9 cellular contexts compared by ENCODE assay signal in the genomic region with DNA sequence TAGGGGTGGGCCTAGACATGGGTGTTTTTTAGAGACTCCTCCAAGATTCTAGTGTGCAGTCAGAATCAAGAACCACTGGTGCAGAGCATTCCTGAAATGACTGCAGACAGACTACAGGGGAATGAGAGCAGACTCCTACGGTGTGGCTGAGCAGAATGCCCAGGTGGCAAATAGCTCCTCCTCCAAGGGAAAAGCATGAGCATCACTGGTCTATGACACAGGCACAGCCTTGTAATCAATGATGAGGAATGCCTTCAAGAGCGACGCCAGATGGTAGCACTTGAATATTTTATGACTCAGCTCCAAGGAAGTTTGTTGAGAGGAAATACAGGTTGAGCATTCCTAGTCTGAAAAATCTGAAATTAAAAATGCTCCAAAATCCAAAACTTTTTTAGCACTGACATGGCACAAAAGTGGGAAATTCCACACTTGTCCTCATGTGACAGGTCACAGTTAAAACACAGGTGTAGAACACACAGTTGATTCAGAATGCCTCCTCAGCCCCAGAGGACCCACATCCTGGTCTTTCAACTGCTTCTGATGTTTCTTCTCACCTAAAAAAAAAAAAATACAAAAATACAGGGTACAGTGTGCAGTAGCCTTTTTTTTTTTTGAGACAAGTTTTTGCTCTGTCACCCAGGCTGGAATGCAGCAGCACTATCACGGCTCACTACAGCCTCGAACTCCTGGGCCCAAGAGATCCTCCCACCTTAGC. TPM values are rescaled to one million over a fixed set of nuclear protein-coding genes. Genes with fewer than 3 reads are reported as not detected.
DNase-seq lines count a peak whose midpoint lies in the region; ATAC-seq and TF ChIP-seq lines count a peak whose summit lies in the region.
"Had no signal": no experiment of that assay in that cellular context is flagged by ENCODE, and none has a peak within 500 bp of the region (broad histone marks: within the 10 kb centered on the region; RNA-seq: fewer than 3 reads in every experiment).

No MANE protein-coding gene starts in this region.

- no peaks in the 10 kb centered on the region for H3K9me3 Mint-ChIP-seq in activated naive CD8-positive, alpha-beta T cell treated with anti-CD3 and anti-CD28 coated beads, Interleukin-2, amount 50 U/mL, for 24 hours

- H3K4me3 Mint-ChIP-seq in activated naive CD8-positive, alpha-beta T cell treated with anti-CD3 and anti-CD28 coated beads, Interleukin-2, amount 50 U/mL, for 24 hours: no peak overlapping the region

- H3K36me3 ChIP-seq in sigmoid colon (no peaks in the 10 kb centered on the region), stomach (no peaks in the 10 kb centered on the region)
- H3K36me3 ChIP-seq: SJCRH30 had no signal

- H3K4me1 Mint-ChIP-seq in activated naive CD8-positive, alpha-beta T cell treated with anti-CD3 and anti-CD28 coated beads, Interleukin-2, amount 50 U/mL, for 24 hours: peaks cover 17% of the 10 kb centered on the region

- no peaks in the 10 kb centered on the region for H3K27me3 Mint-ChIP-seq in activated naive CD8-positive, alpha-beta T cell treated with anti-CD3 and anti-CD28 coated beads, Interleukin-2, amount 50 U/mL, for 24 hours

- H3K4me3 ChIP-seq in sigmoid colon (no peak overlapping the region), stomach (no peak overlapping the region)
- H3K4me3 ChIP-seq: SJCRH30 had no signal

- DNase-seq in ELR (ENCODE audit: low read depth) (peak; percentile 96), mucosa of gallbladder (ENCODE audit: low spot score) (peak; percentile 66), NCI-H1930 (lab: John Stamatoyannopoulos, UW) (no peak), globus pallidus (ENCODE audit: low spot score) (no peak), sigmoid colon (no peak), stomach (no peak)
- no peak for DNase-seq in activated naive CD8-positive, alpha-beta T cell treated with anti-CD3 and anti-CD28 coated beads, Interleukin-2, amount 50 U/mL, for 24 hours

- ATAC-seq in HG03039 (IDR thresholded peaks at IDR 0.05; ENCODE audit: unreplicated experiment): peak; percentile 74
- ATAC-seq in activated naive CD8-positive, alpha-beta T cell treated with anti-CD3 and anti-CD28 coated beads, Interleukin-2, amount 50 U/mL, for 24 hours: peak; percentile 52

- H3K4me1 ChIP-seq in sigmoid colon (no peaks in the 10 kb centered on the region), stomach (peaks cover 0 to 9% (median 1%) of the 10 kb centered on the region in 4 donors)
- H3K4me1 ChIP-seq: SJCRH30 had no signal

- H3K27ac ChIP-seq in sigmoid colon: no peak overlapping the region
- no peak overlapping the region for H3K27ac ChIP-seq in stomach
- H3K27ac ChIP-seq: SJCRH30 had no signal

- no peaks in the 10 kb centered on the region for H3K36me3 Mint-ChIP-seq in activated naive CD8-positive, alpha-beta T cell treated with anti-CD3 and anti-CD28 coated beads, Interleukin-2, amount 50 U/mL, for 24 hours (ENCODE audit: low read depth)

- TF ChIP-seq CTCF in sigmoid colon (IDR thresholded peaks at IDR 0.05) (no peak), stomach (IDR thresholded peaks at IDR 0.05) (no peak)

- no peak overlapping the region for H3K27ac Mint-ChIP-seq in activated naive CD8-positive, alpha-beta T cell treated with anti-CD3 and anti-CD28 coated beads, Interleukin-2, amount 50 U/mL, for 24 hours

- WGBS in sigmoid colon, 2 donors: 44 to 55% methylated on average over 5 of the region's 5 CpGs
- 59 to 76% (median 69%) methylated on average over 5 of the region's 5 CpGs for WGBS in stomach, 5 donors

- intact Hi-C loops in sigmoid colon (cut with DNase I): loop anchor here (10.0 kb wide), 1 partner anchor 575 kb away; no protein-coding TSS in a partner anchor
- intact Hi-C loops in stomach (cut with DNase I; ENCODE audit: low total_unique reads): loop anchor here (5.0 to 10.0 kb wide), 2 partner anchors 215 to 432 kb away; no protein-coding TSS in a partner anchor

- TF ChIP-seq POLR2A in sigmoid colon (IDR thresholded peaks at IDR 0.05) (peak in 1 of 2 donors; percentile 15), stomach (IDR thresholded peaks at IDR 0.05) (no peak)

- TF ChIP-seq EP300 in sigmoid colon (IDR thresholded peaks at IDR 0.05) (no peak), stomach (IDR thresholded peaks at IDR 0.05) (no peak)

- H3K9me3 ChIP-seq in sigmoid colon (no peaks in the 10 kb centered on the region), stomach (no peaks in the 10 kb centered on the region)
- H3K9me3 ChIP-seq: SJCRH30 had no signal

- H3K27me3 ChIP-seq in sigmoid colon (no peaks in the 10 kb centered on the region), stomach (no peaks in the 10 kb centered on the region)
- H3K27me3 ChIP-seq: SJCRH30 had no signal

RNA-seq across cellular contexts. Expression of a gene that starts 10.5 kb away (rescaled TPM):
- total RNA-seq in mucosa of gallbladder: 34.3 TPM
- 10 to 100 TPM; 39.0 to 70.4 (median 51.8) TPM for total RNA-seq in sigmoid colon
- 10 to 100 TPM in 2 of 3 donors, 1 to 10 TPM in 1; 9.0 to 13.8 (median 13.4) TPM for polyA plus RNA-seq in sigmoid colon
- total RNA-seq in stomach: 10 to 100 TPM; 17.0 to 42.4 (median 29.2) TPM
- 1 to 10 TPM; 5.2 to 7.4 (median 5.7) TPM for polyA plus RNA-seq in stomach

Comparison
In these comparisons a context has a peak if more than half of its experiments do, and no peak if none do; other contexts are left out.
1. DNase-seq: peak in ELR (single experiment) and mucosa of gallbladder (single experiment); none in activated naive CD8-positive, alpha-beta T cell treated with anti-CD3 and anti-CD28 coated beads, Interleukin-2, amount 50 U/mL, for 24 hours (single experiment), NCI-H1930 (0 of 2), globus pallidus (single experiment), sigmoid colon (single experiment) and stomach (single experiment).